32 cellular contexts compared by ENCODE assay signal in the genomic region with DNA sequence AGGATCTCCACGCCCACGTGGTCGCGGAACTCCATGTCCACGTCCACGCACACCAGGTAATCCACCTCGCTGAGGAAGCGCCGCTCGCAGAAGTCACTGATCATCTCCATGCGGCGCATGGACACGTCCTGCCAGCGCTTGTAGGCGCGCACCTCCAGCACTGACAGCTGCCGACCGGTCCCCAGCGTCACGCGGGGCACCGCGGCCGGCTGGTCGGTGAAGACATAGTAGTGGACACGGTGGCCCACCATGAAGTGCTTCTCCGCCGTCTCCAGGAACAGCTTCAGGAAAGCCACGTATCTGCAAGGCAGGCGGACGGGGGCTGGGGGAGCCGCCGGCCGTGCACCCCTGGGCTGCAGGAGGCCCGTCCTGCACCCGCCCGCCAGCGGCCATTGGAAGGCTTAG. TPM values are rescaled to one million over a fixed set of nuclear protein-coding genes. Genes with fewer than 3 reads are reported as not detected.
"Had no signal": no experiment of that assay in that cellular context is flagged by ENCODE, and none has a peak within 500 bp of the region (broad histone marks: within the 10 kb centered on the region; RNA-seq: fewer than 3 reads in every experiment).

No MANE protein-coding gene starts in this region.

- H3K9me3 Mint-ChIP-seq: natural killer cell; stimulated activated naive CD8-positive, alpha-beta T cell treated with anti-CD3 and anti-CD28 coated beads, Interleukin-15, amount 100 ng/mL, for 72 hours had no signal

- H3K4me3 Mint-ChIP-seq: stimulated activated naive CD8-positive, alpha-beta T cell treated with anti-CD3 and anti-CD28 coated beads, Interleukin-15, amount 100 ng/mL, for 72 hours had no signal

- H3K27me3 Mint-ChIP-seq: progenitor cell of endocrine pancreas; stimulated activated naive CD8-positive, alpha-beta T cell treated with anti-CD3 and anti-CD28 coated beads, Interleukin-15, amount 100 ng/mL, for 72 hours had no signal

- H3K27ac ChIP-seq: colonic mucosa, hepatocyte, lower lobe of right lung, neutrophil, parathyroid adenoma, right lobe of liver, suprapubic skin had no signal

- H3K4me1 Mint-ChIP-seq: stimulated activated naive CD8-positive, alpha-beta T cell treated with anti-CD3 and anti-CD28 coated beads, Interleukin-15, amount 100 ng/mL, for 72 hours had no signal

- H3K36me3 ChIP-seq: colonic mucosa, lower lobe of right lung, neutrophil, right lobe of liver, suprapubic skin had no signal

- H3K27ac Mint-ChIP-seq: natural killer cell had no signal

- H3K4me3 ChIP-seq: colonic mucosa, esophagus muscularis mucosa, hepatocyte, lower lobe of right lung, right lobe of liver, smooth muscle cell, suprapubic skin had no signal

- H3K36me3 Mint-ChIP-seq: natural killer cell had no signal

- DNase-seq: central memory CD4-positive, alpha-beta T cell; colonic mucosa; dermis blood vessel endothelial cell; effector memory CD4-positive, alpha-beta T cell; foreskin melanocyte; left colon; lower lobe of right lung; natural killer cell; stimulated activated CD4-positive, alpha-beta T cell treated with anti-CD3 and anti-CD28 coated beads, Interleukin-12 subunit alpha, Interleukin-12 subunit beta, amount 100 ng/mL, for 4 hours; stimulated activated CD4-positive, alpha-beta T cell treated with anti-CD3 and anti-CD28 coated beads, Interleukin-1b, Interleukin-23, amount 100 ng/mL, for 48 hours; stimulated activated CD4-positive, alpha-beta T cell treated with anti-CD3 and anti-CD28 coated beads, Interleukin-4, amount 100 ng/mL, for 1 hour; stimulated activated CD8-positive, alpha-beta memory T cell treated with anti-CD3 and anti-CD28 coated beads, Interleukin-4, amount 100 ng/mL, for 48 hours; stimulated activated naive CD4-positive, alpha-beta T cell; stimulated activated naive CD8-positive, alpha-beta T cell treated with anti-CD3 and anti-CD28 coated beads, Interleukin-15, amount 100 ng/mL, for 72 hours; trophoblast cell had no signal

- H3K4me1 ChIP-seq: colonic mucosa, right lobe of liver had no signal

- ATAC-seq: left colon; lower lobe of right lung; right lobe of liver; stimulated activated naive CD8-positive, alpha-beta T cell treated with anti-CD3 and anti-CD28 coated beads, Interleukin-15, amount 100 ng/mL, for 72 hours had no signal

- H3K9me3 ChIP-seq: colonic mucosa, lower lobe of right lung, neutrophil, right lobe of liver, suprapubic skin had no signal

- H3K27me3 ChIP-seq: colonic mucosa, hepatocyte, neutrophil, right lobe of liver, suprapubic skin had no signal

RNA-seq across cellular contexts. Expression of a gene that starts 18.9 kb away (rescaled TPM):
- total RNA-seq: endothelial cell of umbilical vein had no signal
- polyA plus RNA-seq: endothelial cell of umbilical vein, neural cell had no signal

RNA-seq across cellular contexts. Expression of a gene that starts 47.0 kb away (rescaled TPM):
- total RNA-seq: cerebellum, colonic mucosa, dermis blood vessel endothelial cell, endothelial cell of umbilical vein, epithelial cell of proximal tubule, esophagus muscularis mucosa, hepatocyte, kidney epithelial cell, left colon, left ventricle myocardium superior, lower lobe of right lung, mononuclear cell, natural killer cell, omental fat pad, progenitor cell of endocrine pancreas, right lobe of liver, smooth muscle cell, ureter had no signal
- polyA plus RNA-seq: endothelial cell of umbilical vein, hepatocyte, neural cell, smooth muscle cell had no signal
